In genomic region chr18:48754993-48755473, GRCh38 we compare ENCODE assay signal across 1 cellular context.
TF ChIP-seq lines count a peak whose summit lies in the region.

No MANE protein-coding gene starts in this region.

TF ChIP-seq in GM23338, 12 proteins besides CTCF, POLR2A, EP300 and RAD21 (continued from another document):
- TF ChIP-seq ZNF462 (CRISPR knock-in tag; IDR thresholded peaks at IDR 0.05) (no peak), POLR2AphosphoS5 (IDR thresholded peaks at IDR 0.05; ENCODE audit: low read depth) (no peak), EZH2 (IDR thresholded peaks at IDR 0.05; ENCODE audit: low read depth, unreplicated experiment) (no peak), ZNF114 (CRISPR knock-in tag; IDR thresholded peaks at IDR 0.05) (no peak), ZNF331 (CRISPR knock-in tag; IDR thresholded peaks at IDR 0.05; ENCODE audit: low read depth) (no peak), JUNB (IDR thresholded peaks at IDR 0.05; ENCODE audit: unreplicated experiment) (no peak), NANOG (IDR thresholded peaks at IDR 0.05; ENCODE audit: borderline replicate concordance) (no peak), CREB1 (CRISPR knock-in tag; IDR thresholded peaks at IDR 0.05; ENCODE audit: low read depth) (no peak)
